1 cellular context compared by ENCODE assay signal in genomic region chrX:150568320-150569154, GRCh38.
TF ChIP-seq lines count a peak whose summit lies in the region.

Gene MTM1, plus strand, starts transcription at chrX:150568621. Its CDS starts 23,994 bp downstream, at chrX:150592615.

TF ChIP-seq in K562, 482 proteins besides CTCF, POLR2A, EP300 and RAD21 (continued from another document and continues in another):
- TF ChIP-seq THAP12 (CRISPR knock-in tag; IDR thresholded peaks at IDR 0.05) = 0 out of 2 replicates have a peak, but pooled peaks have one; percentile 8
- peak; percentile 60 for TF ChIP-seq RBFOX2 (IDR thresholded peaks at IDR 0.05; ENCODE audit: low read depth, low read length)
- peak in 1 of 2 experiments; percentile 95 for TF ChIP-seq AFF1 (IDR thresholded peaks at IDR 0.05; ENCODE audit: low read depth in 1 of 2, partially characterized antibody in 2 of 2)
- peak; percentile 95 for TF ChIP-seq USF1 (CRISPR knock-in tag; IDR thresholded peaks at IDR 0.05)
- TF ChIP-seq TEAD1 (CRISPR knock-in tag; IDR thresholded peaks at IDR 0.05) = 0 out of 4 replicates have a peak, but pooled peaks of 1 of the 2 experiments have one; percentile 41
- TF ChIP-seq JUND (IDR thresholded peaks at IDR 0.05; ENCODE audit: borderline replicate concordance, low read depth, low read length) = 0 out of 2 replicates have a peak, but pooled peaks have one; percentile 38
- TF ChIP-seq JUND (tag; IDR thresholded peaks at IDR 0.05; ENCODE audit: borderline replicate concordance, low read depth, low read length) = no peak
- peak; percentile 53; the same call in 1 of the 2 replicates for TF ChIP-seq ZNF644 (tag; IDR thresholded peaks at IDR 0.05; ENCODE audit: low read depth)
- TF ChIP-seq MEIS2 (IDR thresholded peaks at IDR 0.05; ENCODE audit: partially characterized antibody) = peak; percentile 38
- TF ChIP-seq ZBTB40 (IDR thresholded peaks at IDR 0.05) = 0 out of 2 replicates have a peak, but pooled peaks have one; percentile 61
- TF ChIP-seq ZBTB40 (CRISPR knock-in tag; IDR thresholded peaks at IDR 0.05) = no peak
- peak; percentile 97 for TF ChIP-seq TOE1 (IDR thresholded peaks at IDR 0.05; ENCODE audit: borderline replicate concordance)
- no peak for TF ChIP-seq TOE1 (CRISPR knock-in tag; IDR thresholded peaks at IDR 0.05; ENCODE audit: borderline replicate concordance, low read depth)
- peak; percentile 59; the same call in 1 of the 2 replicates for TF ChIP-seq CXXC5 (CRISPR knock-in tag; IDR thresholded peaks at IDR 0.05)
- TF ChIP-seq PHF8 (IDR thresholded peaks at IDR 0.05; ENCODE audit: borderline replicate concordance, low read length) = peak; percentile 67; the same call in 1 of the 2 replicates
- peak; percentile 7 for TF ChIP-seq TBP (optimal IDR thresholded peaks at IDR 0.05; ENCODE audit: low read depth, low read length)
- peak in 2 of 3 experiments; percentile 77 to 88 for TF ChIP-seq YY1 (IDR thresholded peaks at IDR 0.05; ENCODE audit: borderline replicate concordance in 1 of 3, control insufficient read depth in 1 of 3, extremely low read depth in 1 of 3, insufficient read depth in 3 of 3, insufficient read length in 1 of 3, insufficient replicate concordance in 2 of 3, low read depth in 1 of 3, low read length in 2 of 3)
- TF ChIP-seq ZNF830 (CRISPR knock-in tag; IDR thresholded peaks at IDR 0.05) = no peak
- no peak for TF ChIP-seq KAT8 (IDR thresholded peaks at IDR 0.05; ENCODE audit: low read depth)
- peak; percentile 19 for TF ChIP-seq HMGN3 (IDR thresholded peaks at IDR 0.05; ENCODE audit: borderline replicate concordance, extremely low read depth, insufficient read length, low read depth, low read length)
- TF ChIP-seq RBM17 (IDR thresholded peaks at IDR 0.05; ENCODE audit: borderline replicate concordance, low read depth, low read length) = no peak
- peak; percentile 89 for TF ChIP-seq SP1 (CRISPR knock-in tag; IDR thresholded peaks at IDR 0.05)
- peak; percentile 90 for TF ChIP-seq ZNF143 (CRISPR knock-in tag; IDR thresholded peaks at IDR 0.05)
- peak; percentile 40 for TF ChIP-seq U2AF1 (optimal IDR thresholded peaks at IDR 0.05; ENCODE audit: low read depth, low read length)
- peak; percentile 81 for TF ChIP-seq GABPA (tag; conservative IDR thresholded peaks at IDR 0.05; ENCODE audit: low read depth)
- peak; percentile 68 for TF ChIP-seq TFAP4 (CRISPR knock-in tag; IDR thresholded peaks at IDR 0.05; ENCODE audit: borderline replicate concordance)
- peak; percentile 75 to 79 for TF ChIP-seq SIX5 (IDR thresholded peaks at IDR 0.05; ENCODE audit: borderline replicate concordance in 1 of 2, insufficient read depth in 1 of 2, low read depth in 1 of 2, low read length in 2 of 2)
- no peak for TF ChIP-seq DEAF1 (CRISPR knock-in tag; IDR thresholded peaks at IDR 0.05)
- TF ChIP-seq SUPT5H (IDR thresholded peaks at IDR 0.05) = peak; percentile 48; the same call in 1 of the 2 replicates
- peak; percentile 77 for TF ChIP-seq ZFX (CRISPR knock-in tag; IDR thresholded peaks at IDR 0.05)
- 0 out of 2 replicates have a peak, but pooled peaks have one; percentile 26 for TF ChIP-seq CEBPB (tag; IDR thresholded peaks at IDR 0.05)
- 0 out of 2 replicates have a peak, but pooled peaks have one; percentile 39 for TF ChIP-seq NKRF (IDR thresholded peaks at IDR 0.05; ENCODE audit: borderline replicate concordance)
- peak; percentile 57; the same call in 1 of the 2 replicates for TF ChIP-seq BHLHE40 (IDR thresholded peaks at IDR 0.05; ENCODE audit: low read length)
- TF ChIP-seq RBBP5 (IDR thresholded peaks at IDR 0.05; ENCODE audit: borderline replicate concordance, insufficient read depth, low read length, poor library complexity, severe bottlenecking) = peak; percentile 77
- TF ChIP-seq SRF (CRISPR knock-in tag; IDR thresholded peaks at IDR 0.05) = peak in 1 of 2 experiments; percentile 57; a peak in 1 of 4 replicates
- no peak for TF ChIP-seq RBM39 (optimal IDR thresholded peaks at IDR 0.05; ENCODE audit: low read depth, low read length)
- TF ChIP-seq KDM5B (IDR thresholded peaks at IDR 0.05; ENCODE audit: insufficient replicate concordance, low read depth, low read length) = peak; percentile 45
- TF ChIP-seq HCFC1 (IDR thresholded peaks at IDR 0.05; ENCODE audit: low read depth, low read length) = peak; percentile 94
- peak; percentile 96 for TF ChIP-seq RAD51 (IDR thresholded peaks at IDR 0.05; ENCODE audit: borderline replicate concordance, low read depth)
